8 cellular contexts compared by ENCODE assay signal in genomic region chr7:18064242-18064838, GRCh38. TPM values are rescaled to one million over a fixed set of nuclear protein-coding genes. Genes with fewer than 3 reads are reported as not detected.
DNase-seq lines count a peak whose midpoint lies in the region; ATAC-seq and TF ChIP-seq lines count a peak whose summit lies in the region.

No MANE protein-coding gene starts in this region.

- no peaks in the 10 kb centered on the region for H3K9me3 ChIP-seq in ascending aorta

- no CpG with 5 or more reads among the region's 6 CpGs for WGBS in mesendoderm (ENCODE audit: extremely low coverage, insufficient coverage, low lambda C conversion rate)
- 94 to 95% methylated on average over 6 of the region's 6 CpGs for WGBS in lower leg skin, 2 donors

- no peak for DNase-seq in CD14-positive monocyte (ENCODE audit: low spot score)
- no peak for DNase-seq in GM13977 (ENCODE audit: low spot score)
- DNase-seq in ascending aorta (ENCODE audit: low spot score in 2 of 2): no peak
- DNase-seq in mesendoderm: peak; percentile 68
- DNase-seq in NCI-H2107 treated with DMSO at 0.1 percent for 48 hours (lab: John Stamatoyannopoulos, UW; ENCODE audit: unreplicated experiment): no peak
- DNase-seq in lower leg skin (ENCODE audit: low spot score in 2 of 2): no peak

- no peak overlapping the region for H2BK120ac ChIP-seq in mesendoderm (ENCODE audit: low read depth, low read length)

- H3K4me3 ChIP-seq in ascending aorta: no peak overlapping the region
- no peak overlapping the region for H3K4me3 ChIP-seq in mesendoderm (ENCODE audit: low read length)
- no peak overlapping the region for H3K4me3 ChIP-seq in lower leg skin (ENCODE audit: low read depth, poor library complexity, severe bottlenecking)

- no peak overlapping the region for H3K4me3 Mint-ChIP-seq in CD14-positive monocyte

- H3K27me3 ChIP-seq in ascending aorta: no peaks in the 10 kb centered on the region
- no peaks in the 10 kb centered on the region for H3K27me3 ChIP-seq in mesendoderm (ENCODE audit: insufficient read depth, low read length, poor library complexity)

- H4K5ac ChIP-seq in mesendoderm (ENCODE audit: low read length): no peak overlapping the region

- H3K4me1 ChIP-seq in ascending aorta: no peaks in the 10 kb centered on the region
- H3K4me1 ChIP-seq in mesendoderm (ENCODE audit: control insufficient read depth, low read depth, low read length): no peaks in the 10 kb centered on the region

- in situ Hi-C loops in GM13977 (cut with MboI; ENCODE audit: low pct_unique_long_range_greater_than_20kb, low sequenced_read_pairs, unreplicated experiment): loop anchor here (25.0 kb wide), 1 partner anchor 248 kb away; no protein-coding TSS in a partner anchor

- H3K27ac Mint-ChIP-seq in CD14-positive monocyte: no peak overlapping the region

- no peak overlapping the region for H2BK15ac ChIP-seq in mesendoderm (replicated peaks; ENCODE audit: low read depth)

- intact Hi-C loops in CD14-positive monocyte (cut with micrococcal nuclease) (loop anchor here in 1 of 2 donors (5.0 kb wide), 1 partner anchor 283 kb away; no protein-coding TSS in a partner anchor), ascending aorta (cut with DNase I) (loop anchor here (5.0 kb wide), 1 partner anchor 283 kb away; no protein-coding TSS in a partner anchor), lower leg skin (cut with DNase I; ENCODE audit: low total_unique reads) (no loop called here)

- H3K36me3 ChIP-seq in ascending aorta: no peaks in the 10 kb centered on the region
- H3K36me3 ChIP-seq in mesendoderm (ENCODE audit: control insufficient read depth, insufficient read depth, low read length): no peaks in the 10 kb centered on the region

- H3K18ac ChIP-seq in mesendoderm (ENCODE audit: low read length): no peak overlapping the region

- no peak overlapping the region for H4K8ac ChIP-seq in mesendoderm (ENCODE audit: low read depth, low read length)

- H2AK5ac ChIP-seq in mesendoderm (ENCODE audit: low read length): no peak overlapping the region

- H3K79me2 ChIP-seq in mesendoderm (ENCODE audit: control insufficient read depth, insufficient read depth, low read length): no peaks in the 10 kb centered on the region

- no peak overlapping the region for H3K4ac ChIP-seq in mesendoderm (ENCODE audit: low read depth, low read length)

- H3K27ac ChIP-seq in ascending aorta (no peak overlapping the region), mesendoderm (ENCODE audit: low read depth, low read length) (no peak overlapping the region)

- no peak overlapping the region for H3K9ac ChIP-seq in mesendoderm (ENCODE audit: low read length)

- no peaks in the 10 kb centered on the region for H3K4me1 Mint-ChIP-seq in CD14-positive monocyte

- no peak overlapping the region for H2BK5ac ChIP-seq in mesendoderm (ENCODE audit: low read length)

- no peaks in the 10 kb centered on the region for H3K27me3 Mint-ChIP-seq in CD14-positive monocyte (ENCODE audit: low read depth in 3 of 3)

- H3K9me3 Mint-ChIP-seq in CD14-positive monocyte: no peaks in the 10 kb centered on the region

- no peaks in the 10 kb centered on the region for H3K36me3 Mint-ChIP-seq in CD14-positive monocyte

- TF ChIP-seq CTCF in CD14-positive monocyte (IDR thresholded peaks at IDR 0.05) (peak; percentile 90), GM13977 (IDR thresholded peaks at IDR 0.05; ENCODE audit: extremely low read depth, insufficient read depth, missing control alignments) (peak; percentile 62), ascending aorta (IDR thresholded peaks at IDR 0.05) (peak; percentile 30 to 57 (median 41)), lower leg skin (IDR thresholded peaks at IDR 0.05) (no peak)

- H3K23ac ChIP-seq in mesendoderm (ENCODE audit: low read length): no peak overlapping the region

- no peaks in the 10 kb centered on the region for H3K79me1 ChIP-seq in mesendoderm (ENCODE audit: low read length)

- H3K56ac ChIP-seq in mesendoderm (ENCODE audit: low read length): no peak overlapping the region

- H3K4me2 ChIP-seq in mesendoderm (ENCODE audit: low read length): no peak overlapping the region

- no peak for TF ChIP-seq POLR2A in lower leg skin (IDR thresholded peaks at IDR 0.05)

- ATAC-seq in HG03469 (IDR thresholded peaks at IDR 0.05; ENCODE audit: unreplicated experiment): peak; percentile 74
- ATAC-seq in HG02571 (IDR thresholded peaks at IDR 0.05; ENCODE audit: unreplicated experiment): no peak

RNA-seq across cellular contexts. Expression of gene PRPS1L1, which starts 36.7 kb away (rescaled TPM):
- not detected for polyA plus RNA-seq in CD14-positive monocyte
- total RNA-seq in ascending aorta (not detected), lower leg skin (not detected)
- not detected for polyA plus RNA-seq in mesendoderm (2013, experiment 1 of 2)
- not detected for polyA plus RNA-seq in mesendoderm (2013, experiment 2 of 2)

Comparison
In these comparisons a context has a peak if more than half of its experiments do, and no peak if none do; other contexts are left out.
1. CTCF ChIP-seq: peak in CD14-positive monocyte (single experiment), GM13977 (single experiment) and ascending aorta (3 of 3); none in lower leg skin (0 of 3).